Comparison of ENCODE assay signal across 5 cellular contexts in the genomic region with DNA sequence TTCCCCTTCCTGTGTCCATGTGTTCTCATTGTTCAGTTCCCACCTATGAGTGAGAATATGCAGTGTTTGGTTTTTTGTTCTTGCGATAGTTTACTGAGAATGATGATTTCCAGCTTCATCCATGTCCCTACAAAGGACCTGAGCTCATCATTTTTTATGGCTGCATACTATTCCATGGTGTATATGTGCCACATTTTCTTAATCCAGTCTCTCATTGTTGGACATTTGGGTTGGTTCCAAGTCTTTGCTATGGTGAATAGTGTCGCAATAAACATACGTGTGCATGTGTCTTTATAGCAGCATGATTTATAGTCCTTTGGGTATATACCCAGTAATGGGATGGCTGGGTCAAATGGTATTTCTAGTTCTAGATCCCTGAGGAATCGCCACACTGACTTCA. TPM values are rescaled to one million over a fixed set of nuclear protein-coding genes. Genes with fewer than 3 reads are reported as not detected.
"Had no signal": no experiment of that assay in that cellular context is flagged by ENCODE, and none has a peak within 500 bp of the region (broad histone marks: within the 10 kb centered on the region; RNA-seq: fewer than 3 reads in every experiment).

No MANE protein-coding gene starts in this region.

RNA-seq across cellular contexts. Expression of a gene that starts 12.5 kb away (rescaled TPM):
- total RNA-seq: HepG2, HT-29, HT1080, IMR-90 had no signal
- polyA plus RNA-seq: HepG2, IgD-negative memory B cell, IMR-90 had no signal
